In the genomic region with DNA sequence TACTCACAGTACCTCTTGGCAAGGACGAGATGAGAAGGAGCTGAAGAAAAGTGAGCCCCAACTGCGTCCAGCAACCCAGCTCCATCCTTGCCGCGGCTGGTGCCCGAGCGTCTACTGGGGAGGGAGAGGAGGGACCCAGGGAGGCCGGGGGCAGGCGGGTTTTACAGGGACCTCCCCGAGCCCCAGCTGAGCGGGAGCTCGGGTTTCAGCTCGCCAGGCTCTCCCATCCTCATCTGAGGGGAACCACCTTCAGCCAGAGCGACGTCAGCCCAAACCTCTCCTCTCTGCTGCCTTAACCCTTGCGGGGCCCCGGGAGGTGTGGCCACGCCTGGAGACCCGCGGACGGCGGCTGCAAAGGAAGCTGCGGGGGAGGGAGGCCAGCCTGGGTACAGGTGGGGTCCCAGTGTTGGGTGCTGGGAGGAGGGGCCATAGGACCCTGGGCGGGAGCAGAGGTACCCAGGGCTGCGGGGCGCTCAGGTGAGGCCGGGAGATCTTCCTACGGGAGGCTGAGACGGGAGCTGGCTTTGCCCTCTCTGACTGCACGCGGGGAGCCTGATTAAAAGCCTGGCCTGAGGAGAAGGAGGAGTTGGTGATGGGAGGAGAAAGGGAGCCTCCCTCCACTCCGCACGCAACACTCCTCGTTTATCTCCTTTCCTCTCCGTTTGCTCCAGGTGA, we compare ENCODE assay signal across 9 cellular contexts. TPM values are rescaled to one million over a fixed set of nuclear protein-coding genes. Genes with fewer than 3 reads are reported as not detected.
DNase-seq lines count a peak whose midpoint lies in the region; ATAC-seq, FAIRE-seq and TF ChIP-seq lines count a peak whose summit lies in the region.
"Had no signal": no experiment of that assay in that cellular context is flagged by ENCODE, and none has a peak within 500 bp of the region (broad histone marks: within the 10 kb centered on the region; RNA-seq: fewer than 3 reads in every experiment).

A gene with protein sequence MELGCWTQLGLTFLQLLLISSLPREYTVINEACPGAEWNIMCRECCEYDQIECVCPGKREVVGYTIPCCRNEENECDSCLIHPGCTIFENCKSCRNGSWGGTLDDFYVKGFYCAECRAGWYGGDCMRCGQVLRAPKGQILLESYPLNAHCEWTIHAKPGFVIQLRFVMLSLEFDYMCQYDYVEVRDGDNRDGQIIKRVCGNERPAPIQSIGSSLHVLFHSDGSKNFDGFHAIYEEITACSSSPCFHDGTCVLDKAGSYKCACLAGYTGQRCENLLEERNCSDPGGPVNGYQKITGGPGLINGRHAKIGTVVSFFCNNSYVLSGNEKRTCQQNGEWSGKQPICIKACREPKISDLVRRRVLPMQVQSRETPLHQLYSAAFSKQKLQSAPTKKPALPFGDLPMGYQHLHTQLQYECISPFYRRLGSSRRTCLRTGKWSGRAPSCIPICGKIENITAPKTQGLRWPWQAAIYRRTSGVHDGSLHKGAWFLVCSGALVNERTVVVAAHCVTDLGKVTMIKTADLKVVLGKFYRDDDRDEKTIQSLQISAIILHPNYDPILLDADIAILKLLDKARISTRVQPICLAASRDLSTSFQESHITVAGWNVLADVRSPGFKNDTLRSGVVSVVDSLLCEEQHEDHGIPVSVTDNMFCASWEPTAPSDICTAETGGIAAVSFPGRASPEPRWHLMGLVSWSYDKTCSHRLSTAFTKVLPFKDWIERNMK (minus strand): TSS at position 116 of the 675 bp plus-strand sequence. CDS start 31 bp downstream, at position 85.

- no peak for DNase-seq in HepG2 (ENCODE audit: low spot score)
- peak in 6 of 7 donors; percentile 10 to 75 (median 40) for DNase-seq in adrenal gland
- peak; percentile 26 for DNase-seq in stimulated activated CD8-positive, alpha-beta memory T cell treated with anti-CD3 and anti-CD28 coated beads, Interleukin-4, amount 100 ng/mL, for 48 hours
- DNase-seq in SHP77 treated with DMSO at 0.1 percent for 48 hours (lab: John Stamatoyannopoulos, UW) = no peak
- DNase-seq in OCI-LY7 (ENCODE audit: low spot score) = no peak
- DNase-seq: activated B cell treated with CpG ODN at 0.5 μM for 24 hours had no signal

- H3K79me2 ChIP-seq in HepG2 (ENCODE audit: insufficient read depth, low read length) (no peaks in the 10 kb centered on the region), OCI-LY7 (ENCODE audit: insufficient read depth, low read depth, low read length) (no peaks in the 10 kb centered on the region)

- no peak for TF ChIP-seq CTCF in liver (IDR thresholded peaks at IDR 0.05; ENCODE audit: low read depth, low read length, missing input control)
- no peak for TF ChIP-seq CTCF in HepG2 (CRISPR knock-in tag; IDR thresholded peaks at IDR 0.05)
- no peak for TF ChIP-seq CTCF in adrenal gland (IDR thresholded peaks at IDR 0.05)
- no peak for TF ChIP-seq CTCF in OCI-LY7 (conservative IDR thresholded peaks at IDR 0.05; ENCODE audit: low read length)

- H4K20me1 ChIP-seq in HepG2 (ENCODE audit: insufficient read depth, low read length) = no peaks in the 10 kb centered on the region
- no peaks in the 10 kb centered on the region for H4K20me1 ChIP-seq in OCI-LY7 (ENCODE audit: insufficient read depth, low read length)

- in situ Hi-C loops in HepG2 (cut with HindIII; ENCODE audit: extremely low pct_ligation_motif_present, low pct_unique_long_range_greater_than_20kb) = no loop called here

- H3K4me3 ChIP-seq in liver (ENCODE audit: low read depth in 1 of 3, low read length in 3 of 3) (peak within 1 kb of the TSS in 1 of 3 donors; percentile 12), HepG2 (replicated peaks in 1 of 3; ENCODE audit: insufficient read depth in 1 of 3, low read depth in 2 of 3, low read length in 3 of 3) (no peak within 1 kb of the TSS), adrenal gland (peak within 1 kb of the TSS in 1 of 4 donors; percentile 43), iPS-11a (ENCODE audit: low read depth, low read length) (peak within 1 kb of the TSS; percentile 45), OCI-LY7 (ENCODE audit: low read depth, low read length, poor library complexity, severe bottlenecking) (no peak within 1 kb of the TSS)

- H3K4me1 ChIP-seq in liver (ENCODE audit: control insufficient read depth in 4 of 4, insufficient read depth in 4 of 4, low read length in 3 of 4) (no peaks in the 10 kb centered on the region), HepG2 (ENCODE audit: insufficient read depth, low read length) (no peaks in the 10 kb centered on the region), adrenal gland (replicated peaks in 1 of 2) (peaks cover 5 to 6% of the 10 kb centered on the region in 2 donors), OCI-LY7 (ENCODE audit: insufficient read depth, low read length, poor library complexity, severe bottlenecking) (no peaks in the 10 kb centered on the region)

- TF ChIP-seq EP300 in HepG2 (IDR thresholded peaks at IDR 0.05; ENCODE audit: low read depth in 2 of 2, low read length in 2 of 2) (no peak), HepG2 (CRISPR knock-in tag; IDR thresholded peaks at IDR 0.05; ENCODE audit: borderline replicate concordance) (no peak)

- no peak for FAIRE-seq in HepG2 (lab: Jason Lieb, UNC)

- H3K9me3 ChIP-seq in liver (ENCODE audit: control insufficient read depth in 4 of 4, low read length in 3 of 4) (no peaks in the 10 kb centered on the region), HepG2 (ENCODE audit: low read length) (no peaks in the 10 kb centered on the region), adrenal gland (replicated peaks in 1 of 3) (no peaks in the 10 kb centered on the region), OCI-LY7 (ENCODE audit: low read length) (no peaks in the 10 kb centered on the region)

- ATAC-seq in HepG2 (no peak; the same call in 2 of the 3 replicates), HG03469 (IDR thresholded peaks at IDR 0.05; ENCODE audit: unreplicated experiment) (no peak)

- H3K27me3 ChIP-seq in liver (ENCODE audit: control insufficient read depth in 4 of 4, insufficient read depth in 4 of 4, low read length in 3 of 4) (peaks cover 0 to 9% (median 5%) of the 10 kb centered on the region in 4 donors), HepG2 (ENCODE audit: control insufficient read depth in 1 of 2, insufficient read depth in 2 of 2, low read length in 2 of 2) (peaks cover 7 to 45% of the 10 kb centered on the region in 2 experiments), adrenal gland (peaks cover 7% of the 10 kb centered on the region)

- H3K27ac ChIP-seq in liver (ENCODE audit: low read depth in 1 of 2, low read length in 2 of 2) (peak within 1 kb of the TSS; percentile 25 to 69), HepG2 (ENCODE audit: extremely low read length, insufficient read depth, low read length) (no peak within 1 kb of the TSS), adrenal gland (peak within 1 kb of the TSS in 2 of 5 donors; percentile 41 to 44), OCI-LY7 (ENCODE audit: low read depth, low read length, poor library complexity, severe bottlenecking) (no peak within 1 kb of the TSS)

- no peak within 1 kb of the TSS for H2AFZ ChIP-seq in HepG2 (ENCODE audit: low read length)
- H2AFZ ChIP-seq in OCI-LY7 (ENCODE audit: low read length) = no peak within 1 kb of the TSS

- H3K4me2 ChIP-seq in HepG2 (ENCODE audit: low read depth, low read length) = no peak within 1 kb of the TSS
- no peak within 1 kb of the TSS for H3K4me2 ChIP-seq in OCI-LY7 (ENCODE audit: low read length)

- H3K36me3 ChIP-seq in liver (ENCODE audit: control insufficient read depth in 4 of 4, insufficient read depth in 3 of 4, low read depth in 1 of 4, low read length in 3 of 4) (no peaks in the 10 kb centered on the region), HepG2 (replicated peaks in 1 of 2; ENCODE audit: control insufficient read depth in 1 of 2, insufficient read depth in 2 of 2, low read length in 2 of 2) (no peaks in the 10 kb centered on the region), adrenal gland (replicated peaks in 1 of 2) (no peaks in the 10 kb centered on the region), OCI-LY7 (ENCODE audit: insufficient read depth, low read length) (no peaks in the 10 kb centered on the region)

- H3K9me2 ChIP-seq in OCI-LY7 (ENCODE audit: insufficient read depth, low read length) = no peaks in the 10 kb centered on the region

- 3% methylated on average over 34 of the region's 34 CpGs for WGBS in liver
- WGBS in HepG2 (ENCODE audit: low lambda C conversion rate) = 36% methylated on average over 19 of the region's 34 CpGs
- 4 to 5% (median 5%) methylated on average over 12 to 34 of the region's 34 CpGs for WGBS in adrenal gland, 4 donors

- TF ChIP-seq POLR2A in HepG2 (IDR thresholded peaks at IDR 0.05; ENCODE audit: insufficient read depth in 1 of 2, low read depth in 2 of 2, low read length in 2 of 2) (no peak), adrenal gland (IDR thresholded peaks at IDR 0.05) (no peak)

- POLR2A ChIA-PET in HepG2 (lab: Yijun Ruan, JAX) = no interaction called here
- POLR2A ChIA-PET in OCI-LY7 (lab: Charles Lee) = interaction anchor here (0.6 kb wide), 1 partner anchor 644 kb away, joined by 4 read pairs; no protein-coding TSS in a partner anchor

- H3K9ac ChIP-seq in liver (ENCODE audit: low read depth in 1 of 2, low read length in 2 of 2) (no peak within 1 kb of the TSS), HepG2 (ENCODE audit: insufficient read depth, low read depth, low read length) (no peak within 1 kb of the TSS)

- no peak for TF ChIP-seq RAD21 in liver (IDR thresholded peaks at IDR 0.05)
- TF ChIP-seq RAD21 in HepG2 (CRISPR knock-in tag; IDR thresholded peaks at IDR 0.05) = no peak

- CTCF ChIA-PET in HepG2 (lab: Yijun Ruan, JAX; ENCODE audit: low intra/inter-chr PET ratio, low total read pairs) (no interaction called here), OCI-LY7 (lab: Charles Lee; ENCODE audit: unreplicated experiment) (no interaction called here)

- intact Hi-C loops in HepG2 (cut with micrococcal nuclease; ENCODE audit: unreplicated experiment) (no loop called here), adrenal gland (cut with DNase I) (no loop called here), OCI-LY7 (cut with micrococcal nuclease; ENCODE audit: unreplicated experiment) (no loop called here)

- BruUV-seq in HepG2 (replicated peaks; lab: Mats Ljungman, UMichigan) (no TSS peak), OCI-LY7 (replicated peaks; lab: Mats Ljungman, UMichigan) (no TSS peak)

RNA-seq across cellular contexts. Expression of the gene that starts here (rescaled TPM):
- 1 to 10 TPM; 3.6 to 5.0 TPM for total RNA-seq in liver
- 1 to 10 TPM; 2.0 to 2.1 TPM for polyA plus RNA-seq in liver
- total RNA-seq in HepG2 (2016; rRNA removed; fragmentation: Illumina TruSeq; extraction: Trizol) = not detected in 2 replicates
- total RNA-seq in HepG2 (2016; cell fraction: cytosol; rRNA removed; fragmentation: Illumina TruSeq; extraction: Trizol; ENCODE audit: low read depth) = not detected in 2 replicates
- not detected in 2 replicates for total RNA-seq in HepG2 (2016; cell fraction: insoluble cytoplasmic fraction; rRNA removed; fragmentation: Illumina TruSeq; extraction: Trizol)
- total RNA-seq in HepG2 (2016; cell fraction: membrane; rRNA removed; fragmentation: Illumina TruSeq; extraction: Trizol) = not detected in 2 replicates
- total RNA-seq in HepG2 (2016; cell fraction: nucleus; rRNA removed; fragmentation: Illumina TruSeq; extraction: Trizol) = not detected in 2 replicates
- not detected in 2 replicates for polyA plus RNA-seq in HepG2 (2011; rRNA removed)
- polyA plus RNA-seq in HepG2 (2011; cell fraction: cytosol; rRNA removed) = not detected in 2 replicates
- not detected in 2 replicates for polyA plus RNA-seq in HepG2 (2011; cell fraction: nucleus; rRNA removed)
- polyA plus RNA-seq in HepG2 (2012) = not detected in 2 replicates
- polyA plus RNA-seq in HepG2 (2016; cell fraction: cytosol; fragmentation: Illumina TruSeq; extraction: Trizol; ENCODE audit: low read depth) = not detected in 2 replicates
- polyA plus RNA-seq in HepG2 (2016; cell fraction: insoluble cytoplasmic fraction; fragmentation: Illumina TruSeq; extraction: Trizol; ENCODE audit: low read depth) = not detected in 2 replicates
- polyA plus RNA-seq in HepG2 (2016; cell fraction: membrane; fragmentation: Illumina TruSeq; extraction: Trizol; ENCODE audit: low read depth) = not detected in 2 replicates
- not detected in 2 replicates for polyA plus RNA-seq in HepG2 (2016; cell fraction: nucleus; fragmentation: Illumina TruSeq; extraction: Trizol; ENCODE audit: insufficient read depth, low read depth)
- not detected in 2 replicates for polyA minus RNA-seq in HepG2 (2011; rRNA and poly(A)+ RNA removed; ENCODE audit: low replicate concordance)
- polyA minus RNA-seq in HepG2 (2011; cell fraction: cytosol; rRNA and poly(A)+ RNA removed) = not detected in 2 replicates
- polyA minus RNA-seq in HepG2 (2011; cell fraction: nucleus; rRNA and poly(A)+ RNA removed) = not detected in 2 replicates
- 10 to 100 TPM in 5 of 8 donors, 1 to 10 TPM in 3; 4.3 to 25.7 (median 12.6) TPM for total RNA-seq in adrenal gland
- 10 to 100 TPM in 2 of 3 donors, 1 to 10 TPM in 1; 9.9 to 18.3 (median 12.0) TPM for polyA plus RNA-seq in adrenal gland
- total RNA-seq in OCI-LY7 (2014; rRNA removed; shearing (Covaris generic)) = not detected in 2 replicates
- not detected in 2 replicates for total RNA-seq in OCI-LY7 (2022)
- total RNA-seq: activated B cell treated with CpG ODN at 0.5 μM for 24 hours had no signal

Comparison
In these comparisons a context has a peak if more than half of its experiments do, and no peak if none do; other contexts are left out.
1. H3K27ac ChIP-seq: peak in liver (2 of 2); none in HepG2 (single experiment) and OCI-LY7 (single experiment).
2. DNase-seq: peak in adrenal gland (6 of 7) and stimulated activated CD8-positive, alpha-beta memory T cell treated with anti-CD3 and anti-CD28 coated beads, Interleukin-4, amount 100 ng/mL, for 48 hours (single experiment); none in HepG2 (single experiment), SHP77 treated with DMSO at 0.1 percent for 48 hours (single experiment) and OCI-LY7 (single experiment).